22 cellular contexts compared by ENCODE assay signal in genomic region chr13:52395704-52396103, GRCh38.
"Had no signal": no experiment of that assay in that cellular context is flagged by ENCODE, and none has a peak within 500 bp of the region (broad histone marks: within the 10 kb centered on the region; RNA-seq: fewer than 3 reads in every experiment).

No MANE protein-coding gene starts in this region.

- H3K4me1 ChIP-seq: adrenal gland, parathyroid adenoma, sigmoid colon, tibial artery had no signal

- H3K27ac Mint-ChIP-seq: activated naive CD4-positive, alpha-beta T cell treated with anti-CD3 and anti-CD28 coated beads, Interleukin-2, amount 50 U/mL, for 24 hours; nephron; stimulated activated memory B cell treated with anti-CD40 and anti-IgM and Interleukin-4, amounts not matched to agents 10 μg/mL and 1 μg/mL and 100 μg/mL, for 72 hours had no signal

- H3K27me3 ChIP-seq: adrenal gland, dorsolateral prefrontal cortex, foreskin keratinocyte, sigmoid colon, tibial artery had no signal

- H3K4me3 Mint-ChIP-seq: activated naive CD4-positive, alpha-beta T cell treated with anti-CD3 and anti-CD28 coated beads, Interleukin-2, amount 50 U/mL, for 24 hours; nephron; stimulated activated memory B cell treated with anti-CD40 and anti-IgM and Interleukin-4, amounts not matched to agents 10 μg/mL and 1 μg/mL and 100 μg/mL, for 72 hours had no signal

- H3K36me3 ChIP-seq: adrenal gland, sigmoid colon, tibial artery had no signal

- DNase-seq: activated CD4-positive, alpha-beta T cell treated with anti-CD3 and anti-CD28 coated beads for 1 hour; activated CD4-positive, alpha-beta T cell treated with anti-CD3 and anti-CD28 coated beads, Interleukin-2, amount 50 U/mL, for 4 hours; activated gamma-delta T cell; adrenal gland; dorsolateral prefrontal cortex; foreskin keratinocyte; hippocampal formation; mammary epithelial cell; midbrain; sigmoid colon; stimulated activated CD4-positive, alpha-beta T cell treated with anti-CD3 and anti-CD28 coated beads, Interleukin-4, amount 100 ng/mL, for 4 hours; T-helper 2 cell; tibial artery had no signal

- FAIRE-seq: colon, islet of Langerhans, urothelium cell line had no signal

- H3K9me3 Mint-ChIP-seq: activated naive CD4-positive, alpha-beta T cell treated with anti-CD3 and anti-CD28 coated beads, Interleukin-2, amount 50 U/mL, for 24 hours; nephron; stimulated activated memory B cell treated with anti-CD40 and anti-IgM and Interleukin-4, amounts not matched to agents 10 μg/mL and 1 μg/mL and 100 μg/mL, for 72 hours had no signal

- H3K4me1 Mint-ChIP-seq: activated naive CD4-positive, alpha-beta T cell treated with anti-CD3 and anti-CD28 coated beads, Interleukin-2, amount 50 U/mL, for 24 hours; stimulated activated memory B cell treated with anti-CD40 and anti-IgM and Interleukin-4, amounts not matched to agents 10 μg/mL and 1 μg/mL and 100 μg/mL, for 72 hours had no signal

- H3K27ac ChIP-seq: adrenal gland, epithelial cell of prostate, foreskin keratinocyte, parathyroid adenoma, sigmoid colon, tibial artery, VCaP had no signal

- ATAC-seq: foreskin keratinocyte; stimulated activated memory B cell treated with anti-CD40 and anti-IgM and Interleukin-4, amounts not matched to agents 10 μg/mL and 1 μg/mL and 100 μg/mL, for 72 hours had no signal

- H3K4me3 ChIP-seq: adrenal gland, dorsolateral prefrontal cortex, sigmoid colon, tibial artery had no signal

- H3K36me3 Mint-ChIP-seq: activated naive CD4-positive, alpha-beta T cell treated with anti-CD3 and anti-CD28 coated beads, Interleukin-2, amount 50 U/mL, for 24 hours had no signal

- H3K9me3 ChIP-seq: adrenal gland, sigmoid colon, tibial artery had no signal
